Comparison of ENCODE assay signal across 11 cellular contexts in the genomic region with DNA sequence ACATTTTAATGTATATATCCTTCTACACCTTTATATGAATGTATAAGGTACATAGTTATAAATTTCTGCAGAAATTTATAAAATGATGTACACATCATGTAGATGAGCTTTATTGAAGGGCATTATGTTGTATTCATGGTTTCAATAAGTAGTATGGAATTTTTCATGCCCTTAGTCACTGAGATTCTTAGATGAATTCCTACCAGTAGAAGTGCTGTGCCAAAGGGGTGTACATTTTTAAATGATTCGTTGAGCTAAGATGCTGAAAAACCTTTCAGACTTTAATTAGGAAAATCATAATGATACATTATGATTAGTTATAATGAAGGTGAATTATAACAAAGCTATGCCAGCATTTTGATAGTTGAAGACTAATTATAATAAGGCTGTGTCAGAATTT.
"Had no signal": no experiment of that assay in that cellular context is flagged by ENCODE, and none has a peak within 500 bp of the region (broad histone marks: within the 10 kb centered on the region; RNA-seq: fewer than 3 reads in every experiment).

No MANE protein-coding gene starts in this region.

- H3K36me3 ChIP-seq: colonic mucosa had no signal

- H3K9me3 ChIP-seq: colonic mucosa, gastrocnemius medialis, heart left ventricle, left lung, right atrium auricular region had no signal

- H3K27me3 ChIP-seq: colonic mucosa, gastrocnemius medialis, heart left ventricle, left lung, right atrium auricular region had no signal

- H3K4me3 ChIP-seq: colonic mucosa, gastrocnemius medialis, heart left ventricle, left lung, right atrium auricular region had no signal

- H3K27ac ChIP-seq: colonic mucosa, epithelial cell of prostate, gastrocnemius medialis, heart left ventricle, left lung, right atrium auricular region had no signal

- ATAC-seq: gastrocnemius medialis, heart left ventricle, left lung had no signal

- H3K4me1 ChIP-seq: colonic mucosa, heart left ventricle, left lung, right atrium auricular region had no signal

- DNase-seq: activated CD4-positive, alpha-beta T cell treated with anti-CD3 and anti-CD28 coated beads, Interleukin-2, amount 50 U/mL, for 48 hours; amniotic stem cell; caudate nucleus; colonic mucosa; endodermal cell; gastrocnemius medialis; heart left ventricle; left lung; stimulated activated CD4-positive, alpha-beta T cell treated with anti-CD3 and anti-CD28 coated beads, Interleukin-2, amount 100 ng/mL, for 24 hours had no signal
